In the genomic region with DNA sequence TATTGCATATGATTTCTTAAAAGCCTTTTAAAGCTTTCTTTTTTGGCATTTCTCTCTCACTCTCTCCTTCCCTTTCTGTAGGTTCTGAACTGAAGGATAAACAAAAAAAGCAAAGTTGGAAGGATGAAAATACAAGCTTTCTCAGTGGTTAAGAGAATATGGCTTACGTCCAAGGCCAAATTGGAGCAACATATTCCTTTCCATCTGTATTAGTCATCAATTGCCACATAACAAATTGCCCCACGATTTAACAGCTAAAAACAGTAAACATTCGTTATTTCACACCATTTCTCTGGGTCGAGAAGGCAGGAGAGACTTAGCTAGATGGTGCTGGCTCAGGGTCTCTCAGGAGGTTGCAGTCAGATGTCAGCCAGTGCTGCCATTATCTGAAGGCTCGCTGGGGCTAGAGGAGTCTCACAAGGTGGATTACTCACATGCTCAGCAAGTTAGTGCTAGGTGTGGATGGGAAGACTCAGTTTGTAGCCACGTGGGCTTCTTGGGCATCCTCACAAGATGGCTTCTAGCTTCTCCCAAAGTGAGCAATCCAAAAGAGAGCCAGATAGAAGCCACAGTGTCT, we compare ENCODE assay signal across 26 cellular contexts. TPM values are rescaled to one million over a fixed set of nuclear protein-coding genes. Genes with fewer than 3 reads are reported as not detected.
DNase-seq lines count a peak whose midpoint lies in the region; ATAC-seq and TF ChIP-seq lines count a peak whose summit lies in the region.
"Had no signal": no experiment of that assay in that cellular context is flagged by ENCODE, and none has a peak within 500 bp of the region (broad histone marks: within the 10 kb centered on the region; RNA-seq: fewer than 3 reads in every experiment).

No MANE protein-coding gene starts in this region.

- WGBS in testis, 2 donors: 76 to 93% methylated on average over 5 to 6 of the region's 6 CpGs

- H3K4me3 ChIP-seq in fibroblast of mammary gland (ENCODE audit: control insufficient read depth, low read depth, low read length) (no peak overlapping the region), testis (no peak overlapping the region)
- H3K4me3 ChIP-seq: GM12878, upper lobe of left lung had no signal

- no peaks in the 10 kb centered on the region for H3K9me3 ChIP-seq in T-helper 17 cell (ENCODE audit: control insufficient read depth, low read length, poor library complexity, severe bottlenecking)
- no peaks in the 10 kb centered on the region for H3K9me3 ChIP-seq in testis

- H3K4me1 ChIP-seq in testis: peaks cover 3% of the 10 kb centered on the region

- H3K9me3 Mint-ChIP-seq in nephron: peaks cover 2% of the 10 kb centered on the region
- no peaks in the 10 kb centered on the region for H3K9me3 Mint-ChIP-seq in activated T-helper 2 cell treated with anti-CD3 and anti-CD28 coated beads, Interferon-gamma antibody, Interleukin-2, Interleukin-4, amounts not matched to agents 10 μg/mL and 5 μg/mL and 100 μg/mL, durations not matched to agents 14 hours and 24 hours and 36 hours
- H3K9me3 Mint-ChIP-seq: T-helper 1 cell treated with Interleukin-12 subunit alpha and Interleukin-12 subunit beta and Interleukin-4 antibody, amounts not matched to agents 30 μg/mL and 1 μg/mL, for 36 hours had no signal

- no peak for TF ChIP-seq CTCF in fibroblast of mammary gland (conservative IDR thresholded peaks at IDR 0.05; ENCODE audit: control insufficient read depth, insufficient read depth, low read depth, low read length)
- no peak for TF ChIP-seq CTCF in nephron (IDR thresholded peaks at IDR 0.05; ENCODE audit: unreplicated experiment in 3 of 3)
- TF ChIP-seq CTCF in testis (IDR thresholded peaks at IDR 0.05): no peak

- H3K27ac Mint-ChIP-seq in T-helper 17 cell: no peak overlapping the region
- peak overlapping the region in 2 of 3 experiments; percentile 65 to 92 for H3K27ac Mint-ChIP-seq in nephron
- H3K27ac Mint-ChIP-seq in activated T-helper 2 cell treated with anti-CD3 and anti-CD28 coated beads, Interferon-gamma antibody, Interleukin-2, Interleukin-4, amounts not matched to agents 10 μg/mL and 5 μg/mL and 100 μg/mL, durations not matched to agents 14 hours and 24 hours and 36 hours: no peak overlapping the region
- H3K27ac Mint-ChIP-seq: activated CD8-positive, alpha-beta memory T cell treated with anti-CD3 and anti-CD28 coated beads, Interleukin-2, amount 10 ng/mL, durations not matched to agents 7 days and 5 days; naive thymus-derived CD4-positive, alpha-beta T cell; T-helper 1 cell treated with Interleukin-12 subunit alpha and Interleukin-12 subunit beta and Interleukin-4 antibody, amounts not matched to agents 30 μg/mL and 1 μg/mL, for 36 hours had no signal

- no peak for TF ChIP-seq POLR2A in testis (IDR thresholded peaks at IDR 0.05)

- H3K4me1 Mint-ChIP-seq in T-helper 17 cell (peaks cover 10% of the 10 kb centered on the region), nephron (peaks cover 33% of the 10 kb centered on the region)
- H3K4me1 Mint-ChIP-seq in activated T-helper 2 cell treated with anti-CD3 and anti-CD28 coated beads, Interferon-gamma antibody, Interleukin-2, Interleukin-4, amounts not matched to agents 10 μg/mL and 5 μg/mL and 100 μg/mL, durations not matched to agents 14 hours and 24 hours and 36 hours (ENCODE audit: low read depth): peaks cover 4% of the 10 kb centered on the region

- DNase-seq in SIG-M5 treated with dmso at 0.1 percent for 504 hours (lab: John Stamatoyannopoulos, UW; ENCODE audit: unreplicated experiment) (peak; percentile 53), SIG-M5 (lab: John Stamatoyannopoulos, UW) (no peak), T-helper 17 cell (no peak), fibroblast of mammary gland (ENCODE audit: low read depth) (peak; percentile 89), testis (no peak)
- DNase-seq in activated T-helper 2 cell treated with anti-CD3 and anti-CD28 coated beads, Interferon-gamma antibody, Interleukin-2, Interleukin-4, amounts not matched to agents 10 μg/mL and 5 μg/mL and 100 μg/mL, durations not matched to agents 14 hours and 24 hours and 36 hours (ENCODE audit: low spot score): no peak
- DNase-seq: activated CD4-positive, alpha-beta T cell treated with anti-CD3 and anti-CD28 coated beads for 4 hours; activated CD8-positive, alpha-beta memory T cell treated with anti-CD3 and anti-CD28 coated beads, Interleukin-2, amount 10 ng/mL, durations not matched to agents 7 days and 5 days; activated effector memory CD4-positive, alpha-beta T cell treated with Interleukin-2 at 50 U/mL for 16 hours; AML-193; caudate nucleus; dermis blood vessel endothelial cell; DMS53; kidney glomerular epithelial cell; naive thymus-derived CD4-positive, alpha-beta T cell; NCI-H1436; NCI-H510A treated with DMSO at 0.1 percent for 48 hours; NK-92 treated with Interleukin-12 subunit alpha and Interleukin-12 subunit beta, amount 100 ng/mL, for 24 hours; stimulated activated CD4-positive, alpha-beta T cell treated with anti-CD3 and anti-CD28 coated beads, Interleukin-12 subunit alpha, Interleukin-12 subunit beta, amount 100 ng/mL, for 4 hours; stomach; upper lobe of left lung had no signal

- no peaks in the 10 kb centered on the region for H3K27me3 ChIP-seq in testis

- H3K36me3 Mint-ChIP-seq in T-helper 17 cell (ENCODE audit: low read depth) (peaks cover 12% of the 10 kb centered on the region), nephron (ENCODE audit: low read depth) (no peaks in the 10 kb centered on the region)
- no peaks in the 10 kb centered on the region for H3K36me3 Mint-ChIP-seq in activated T-helper 2 cell treated with anti-CD3 and anti-CD28 coated beads, Interferon-gamma antibody, Interleukin-2, Interleukin-4, amounts not matched to agents 10 μg/mL and 5 μg/mL and 100 μg/mL, durations not matched to agents 14 hours and 24 hours and 36 hours (ENCODE audit: low read depth)
- H3K36me3 Mint-ChIP-seq: activated CD8-positive, alpha-beta memory T cell treated with anti-CD3 and anti-CD28 coated beads, Interleukin-2, amount 10 ng/mL, durations not matched to agents 7 days and 5 days had no signal

- no peak overlapping the region for H3K27ac ChIP-seq in testis
- H3K27ac ChIP-seq: 22Rv1, upper lobe of left lung had no signal

- H3K4me3 Mint-ChIP-seq in T-helper 17 cell (peak overlapping the region; percentile 31), nephron (peak overlapping the region; percentile 85 to 89 (median 88))
- H3K4me3 Mint-ChIP-seq in activated T-helper 2 cell treated with anti-CD3 and anti-CD28 coated beads, Interferon-gamma antibody, Interleukin-2, Interleukin-4, amounts not matched to agents 10 μg/mL and 5 μg/mL and 100 μg/mL, durations not matched to agents 14 hours and 24 hours and 36 hours (ENCODE audit: low read depth): no peak overlapping the region
- H3K4me3 Mint-ChIP-seq: activated CD8-positive, alpha-beta memory T cell treated with anti-CD3 and anti-CD28 coated beads, Interleukin-2, amount 10 ng/mL, durations not matched to agents 7 days and 5 days; T-helper 1 cell treated with Interleukin-12 subunit alpha and Interleukin-12 subunit beta and Interleukin-4 antibody, amounts not matched to agents 30 μg/mL and 1 μg/mL, for 36 hours had no signal

- no peak for ATAC-seq in T-helper 17 cell
- ATAC-seq in GM18909 (IDR thresholded peaks at IDR 0.05; ENCODE audit: poor library complexity, unreplicated experiment): no peak
- ATAC-seq: activated CD8-positive, alpha-beta memory T cell treated with anti-CD3 and anti-CD28 coated beads, Interleukin-2, amount 10 ng/mL, durations not matched to agents 7 days and 5 days; GM12878; naive thymus-derived CD4-positive, alpha-beta T cell had no signal

- H3K27me3 Mint-ChIP-seq in T-helper 17 cell (peaks cover 64% of the 10 kb centered on the region), nephron (ENCODE audit: low read depth) (peaks cover 48% of the 10 kb centered on the region)
- H3K27me3 Mint-ChIP-seq in activated T-helper 2 cell treated with anti-CD3 and anti-CD28 coated beads, Interferon-gamma antibody, Interleukin-2, Interleukin-4, amounts not matched to agents 10 μg/mL and 5 μg/mL and 100 μg/mL, durations not matched to agents 14 hours and 24 hours and 36 hours (ENCODE audit: low read depth): peaks cover 52% of the 10 kb centered on the region

- H3K36me3 ChIP-seq in testis (ENCODE audit: low read depth, missing control alignments): no peaks in the 10 kb centered on the region
- H3K36me3 ChIP-seq: stomach, upper lobe of left lung had no signal

- intact Hi-C loops in activated T-helper 2 cell treated with anti-CD3 and anti-CD28 coated beads, Interferon-gamma antibody, Interleukin-2, Interleukin-4, amounts not matched to agents 10 μg/mL and 5 μg/mL and 100 μg/mL, durations not matched to agents 14 hours and 24 hours and 36 hours (cut with micrococcal nuclease): loop anchor here (5.0 kb wide), 1 partner anchor 175 kb away; no protein-coding TSS in a partner anchor
- intact Hi-C loops in testis (cut with DNase I; ENCODE audit: low total_unique reads): no loop called here

RNA-seq across cellular contexts. Expression of gene ROR2, which starts 2.0 kb away (rescaled TPM):
- total RNA-seq in T-helper 17 cell (under 1 TPM; 0.22 to 0.37 TPM), testis (10 to 100 TPM; 12.3 to 16.5 TPM)
- total RNA-seq in activated T-helper 2 cell treated with anti-CD3 and anti-CD28 coated beads, Interferon-gamma antibody, Interleukin-2, Interleukin-4, amounts not matched to agents 10 μg/mL and 5 μg/mL and 100 μg/mL, durations not matched to agents 14 hours and 24 hours and 36 hours: not detected in 2 replicates
- 11.5 TPM for polyA plus RNA-seq in testis (ENCODE audit: insufficient read depth, low read depth, low replicate concordance)
- polyA plus RNA-seq: naive thymus-derived CD4-positive, alpha-beta T cell had no signal

Comparison
In these comparisons a context has a peak if more than half of its experiments do, and no peak if none do; other contexts are left out.
1. DNase-seq: peak in SIG-M5 treated with dmso at 0.1 percent for 504 hours (single experiment) and fibroblast of mammary gland (single experiment); none in SIG-M5 (single experiment), T-helper 17 cell (0 of 3), activated T-helper 2 cell treated with anti-CD3 and anti-CD28 coated beads, Interferon-gamma antibody, Interleukin-2, Interleukin-4, amounts not matched to agents 10 μg/mL and 5 μg/mL and 100 μg/mL, durations not matched to agents 14 hours and 24 hours and 36 hours (single experiment) and testis (single experiment).
2. H3K27ac Mint-ChIP-seq: peak in nephron (2 of 3); none in T-helper 17 cell (single experiment) and activated T-helper 2 cell treated with anti-CD3 and anti-CD28 coated beads, Interferon-gamma antibody, Interleukin-2, Interleukin-4, amounts not matched to agents 10 μg/mL and 5 μg/mL and 100 μg/mL, durations not matched to agents 14 hours and 24 hours and 36 hours (single experiment).
3. RNA of gene ROR2, which starts 2.0 kb away (total RNA-seq): 12.3 to 16.5 TPM in testis; 0.22 to 0.37 TPM in T-helper 17 cell and not detected in activated T-helper 2 cell treated with anti-CD3 and anti-CD28 coated beads, Interferon-gamma antibody, Interleukin-2, Interleukin-4, amounts not matched to agents 10 μg/mL and 5 μg/mL and 100 μg/mL, durations not matched to agents 14 hours and 24 hours and 36 hours; every median in the first group is over 4 times any median in the second.